ENCODE assay signal across 2 cellular contexts in genomic region chr6:146550911-146551310, GRCh38.
A peak's percentile ranks its signal among the peaks of the same experiment; 100 is the strongest.
TF ChIP-seq lines count a peak whose summit lies in the region.

No MANE protein-coding gene starts in this region.

TF ChIP-seq in Ishikawa, 13 proteins besides CTCF, POLR2A, EP300 and RAD21:
- TF ChIP-seq ZBTB7A (IDR thresholded peaks at IDR 0.05; ENCODE audit: low read depth): no peak
- peak; percentile 92 for TF ChIP-seq CEBPB (IDR thresholded peaks at IDR 0.05)
- no peak for TF ChIP-seq USF1 (IDR thresholded peaks at IDR 0.05)
TF ChIP-seq in Ishikawa: peak in this region for 1.

TF ChIP-seq in H1, 55 proteins besides CTCF, POLR2A, EP300 and RAD21:
- TF ChIP-seq EGR1 (IDR thresholded peaks at IDR 0.05; ENCODE audit: borderline replicate concordance, low read depth, low read length) (no peak), CEBPB (IDR thresholded peaks at IDR 0.05; ENCODE audit: low read depth, low read length) (peak; percentile 91)
